ENCODE assay signal across 6 cellular contexts in the genomic region with DNA sequence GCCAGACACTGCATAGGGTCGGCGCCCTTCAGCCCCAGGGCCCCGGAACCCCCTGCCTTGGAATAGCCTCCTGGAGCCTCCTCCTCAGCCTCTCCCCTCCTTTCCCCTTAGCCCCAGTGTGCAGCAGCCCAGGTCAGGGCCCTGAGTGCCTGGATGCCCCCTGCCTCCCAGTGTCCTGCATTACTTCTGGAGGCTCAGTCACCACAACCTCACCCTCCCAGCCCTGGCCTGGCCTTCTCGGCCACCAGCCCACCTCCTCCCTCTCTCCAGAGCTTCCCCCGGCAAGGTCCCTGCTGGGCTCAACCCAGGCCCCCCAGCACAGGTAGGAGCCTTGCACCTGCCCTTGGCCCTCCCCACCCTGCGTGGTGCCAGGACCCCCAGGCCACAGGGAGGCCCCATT.
DNase-seq lines count a peak whose midpoint lies in the region; ATAC-seq and TF ChIP-seq lines count a peak whose summit lies in the region.
"Not testable (repeated sequence)": the region's sequence is repeated elsewhere in the genome, so short reads cannot be mapped to it uniquely, and the experiment has no call there.

No MANE protein-coding gene starts in this region.

- H3K27ac ChIP-seq in SU-DHL-6 (ENCODE audit: low read depth, low read length): peak overlapping the region; percentile 87

- not testable (repeated sequence) for H3K27me3 Mint-ChIP-seq in IgD-negative memory B cell
- peaks cover 24% of the 10 kb centered on the region for H3K27me3 Mint-ChIP-seq in stimulated activated naive CD8-positive, alpha-beta T cell treated with anti-CD3 and anti-CD28 coated beads, Interleukin-15, amount 100 ng/mL, for 72 hours

- not testable (repeated sequence) for H3K27ac Mint-ChIP-seq in IgD-negative memory B cell; stimulated activated naive CD8-positive, alpha-beta T cell treated with anti-CD3 and anti-CD28 coated beads, Interleukin-15, amount 100 ng/mL, for 72 hours

- H3K9me3 ChIP-seq in SU-DHL-6 (ENCODE audit: insufficient read depth, low read length): not testable (repeated sequence)

- not testable (repeated sequence) for H3K79me2 ChIP-seq in SU-DHL-6 (ENCODE audit: insufficient read depth, low read length)

- peak overlapping the region; percentile 32 for H3K4me3 ChIP-seq in GM06990 (replicated peaks; ENCODE audit: low read depth, low read length)
- not testable (repeated sequence) for H3K4me3 ChIP-seq in SU-DHL-6 (ENCODE audit: insufficient read depth, low read length, poor library complexity, severe bottlenecking)

- peaks cover 13% of the 10 kb centered on the region for H3K36me3 Mint-ChIP-seq in IgD-negative memory B cell

- H3K9me3 Mint-ChIP-seq in IgD-negative memory B cell; stimulated activated naive CD8-positive, alpha-beta T cell treated with anti-CD3 and anti-CD28 coated beads, Interleukin-15, amount 100 ng/mL, for 72 hours: not testable (repeated sequence)

- H3K4me2 ChIP-seq in SU-DHL-6 (ENCODE audit: low read depth, low read length, poor library complexity, severe bottlenecking): peak overlapping the region; percentile 51

- not testable (repeated sequence) for H2AFZ ChIP-seq in SU-DHL-6 (ENCODE audit: low read depth, low read length, severe bottlenecking)

- peak; percentile 4 for ATAC-seq in left lobe of liver
- peak; percentile 3 for ATAC-seq in omental fat pad (ENCODE audit: low FRiP score)
- peak; percentile 46 for ATAC-seq in stimulated activated naive CD8-positive, alpha-beta T cell treated with anti-CD3 and anti-CD28 coated beads, Interleukin-15, amount 100 ng/mL, for 72 hours

- not testable (repeated sequence) for TF ChIP-seq CTCF in GM06990 (IDR thresholded peaks at IDR 0.05; ENCODE audit: insufficient read depth, low read length, poor library complexity, severe bottlenecking); SU-DHL-6 (IDR thresholded peaks at IDR 0.05; ENCODE audit: insufficient read depth, low read length, poor library complexity, severe bottlenecking); omental fat pad (IDR thresholded peaks at IDR 0.05)

- H3K9me2 ChIP-seq in SU-DHL-6 (replicated peaks; ENCODE audit: insufficient read depth, low read length): not testable (repeated sequence)

- H3K4me1 Mint-ChIP-seq in IgD-negative memory B cell: peaks cover 6 to 11% (median 9%) of the 10 kb centered on the region in 3 donors
- peaks cover 12% of the 10 kb centered on the region for H3K4me1 Mint-ChIP-seq in stimulated activated naive CD8-positive, alpha-beta T cell treated with anti-CD3 and anti-CD28 coated beads, Interleukin-15, amount 100 ng/mL, for 72 hours

- not testable (repeated sequence) for H4K20me1 ChIP-seq in SU-DHL-6 (ENCODE audit: low read depth, low read length)

- H3K27me3 ChIP-seq in GM06990 (replicated peaks; ENCODE audit: control insufficient read depth, insufficient read depth, low read length); SU-DHL-6 (ENCODE audit: low read length): not testable (repeated sequence)

- peak overlapping the region in 3 of 4 donors; percentile 41 to 100 (median 97) for H3K4me3 Mint-ChIP-seq in IgD-negative memory B cell
- not testable (repeated sequence) for H3K4me3 Mint-ChIP-seq in stimulated activated naive CD8-positive, alpha-beta T cell treated with anti-CD3 and anti-CD28 coated beads, Interleukin-15, amount 100 ng/mL, for 72 hours

- H3K36me3 ChIP-seq in GM06990 (ENCODE audit: control insufficient read depth, insufficient read depth, low read length); SU-DHL-6 (ENCODE audit: low read length): not testable (repeated sequence)

- not testable (repeated sequence) for H3F3A ChIP-seq in SU-DHL-6 (ENCODE audit: insufficient read depth)

- peak overlapping the region; percentile 68 for H3K9ac ChIP-seq in SU-DHL-6 (ENCODE audit: low read length)

- not testable (repeated sequence) for DNase-seq in GM06990 (ENCODE audit: extremely low read depth, insufficient read length); left lobe of liver (ENCODE audit: low spot score); omental fat pad (ENCODE audit: low spot score); stimulated activated naive CD8-positive, alpha-beta T cell treated with anti-CD3 and anti-CD28 coated beads, Interleukin-15, amount 100 ng/mL, for 72 hours
